ENCODE assay signal across 1 cellular context in genomic region chr22:23175817-23176644, GRCh38.
TF ChIP-seq lines count a peak whose summit lies in the region.

No MANE protein-coding gene starts in this region.

TF ChIP-seq in IMR-90, 13 proteins besides CTCF, POLR2A, EP300 and RAD21:
- TF ChIP-seq NFE2L2 (IDR thresholded peaks at IDR 0.05; ENCODE audit: low read depth, low read length) (no peak), CEBPB (IDR thresholded peaks at IDR 0.05; ENCODE audit: low read depth, low read length) (no peak), MXI1 (IDR thresholded peaks at IDR 0.05; ENCODE audit: borderline replicate concordance, low read depth, low read length) (no peak), RFX5 (IDR thresholded peaks at IDR 0.05; ENCODE audit: low read depth, low read length) (no peak), CHD1 (IDR thresholded peaks at IDR 0.05; ENCODE audit: low read depth, low read length) (no peak), RCOR1 (IDR thresholded peaks at IDR 0.05; ENCODE audit: insufficient replicate concordance, low read length) (no peak)
TF ChIP-seq in IMR-90: peak in this region for 0.
